Comparison of ENCODE assay signal across 1 cellular context in the genomic region with DNA sequence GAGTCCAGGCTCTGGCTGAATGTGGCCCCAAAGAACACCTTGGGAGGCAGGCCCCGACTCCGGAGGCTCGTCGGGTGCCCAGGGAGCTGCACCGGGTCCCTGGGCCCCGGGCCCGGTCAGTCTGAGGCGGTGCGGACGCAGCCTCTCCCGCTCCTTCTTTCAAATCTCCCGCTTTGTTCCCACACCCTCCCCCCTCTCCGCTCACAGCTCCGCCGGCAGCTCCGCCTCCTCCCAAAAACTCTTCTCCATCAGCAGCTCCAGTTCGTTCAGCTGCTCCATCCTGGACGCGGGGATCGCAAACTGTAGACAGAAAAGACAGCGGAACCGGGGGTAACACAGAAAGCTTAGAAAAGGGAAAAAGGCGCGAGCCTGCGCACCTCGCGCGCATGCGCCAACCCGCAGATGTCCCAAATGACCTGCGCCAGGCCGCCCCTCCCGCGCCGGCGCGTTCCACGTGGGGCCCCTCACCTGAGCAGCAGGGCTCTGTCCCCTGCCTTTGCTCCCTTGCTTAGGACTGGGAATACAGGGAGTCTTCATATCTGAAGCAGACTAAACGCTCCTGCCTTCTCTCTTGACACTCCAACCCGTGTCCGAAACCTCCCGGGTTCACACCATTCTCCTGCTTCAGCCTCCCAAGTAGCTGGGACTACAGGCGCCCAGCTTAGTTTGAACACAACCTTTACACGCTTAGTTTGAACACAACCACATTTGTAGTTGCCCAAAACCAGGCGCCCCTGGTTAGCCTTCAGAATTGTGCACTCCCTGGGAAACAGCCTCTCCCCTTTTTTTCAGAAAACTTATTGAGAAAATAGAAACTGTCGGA.
TF ChIP-seq lines count a peak whose summit lies in the region.

A gene with protein sequence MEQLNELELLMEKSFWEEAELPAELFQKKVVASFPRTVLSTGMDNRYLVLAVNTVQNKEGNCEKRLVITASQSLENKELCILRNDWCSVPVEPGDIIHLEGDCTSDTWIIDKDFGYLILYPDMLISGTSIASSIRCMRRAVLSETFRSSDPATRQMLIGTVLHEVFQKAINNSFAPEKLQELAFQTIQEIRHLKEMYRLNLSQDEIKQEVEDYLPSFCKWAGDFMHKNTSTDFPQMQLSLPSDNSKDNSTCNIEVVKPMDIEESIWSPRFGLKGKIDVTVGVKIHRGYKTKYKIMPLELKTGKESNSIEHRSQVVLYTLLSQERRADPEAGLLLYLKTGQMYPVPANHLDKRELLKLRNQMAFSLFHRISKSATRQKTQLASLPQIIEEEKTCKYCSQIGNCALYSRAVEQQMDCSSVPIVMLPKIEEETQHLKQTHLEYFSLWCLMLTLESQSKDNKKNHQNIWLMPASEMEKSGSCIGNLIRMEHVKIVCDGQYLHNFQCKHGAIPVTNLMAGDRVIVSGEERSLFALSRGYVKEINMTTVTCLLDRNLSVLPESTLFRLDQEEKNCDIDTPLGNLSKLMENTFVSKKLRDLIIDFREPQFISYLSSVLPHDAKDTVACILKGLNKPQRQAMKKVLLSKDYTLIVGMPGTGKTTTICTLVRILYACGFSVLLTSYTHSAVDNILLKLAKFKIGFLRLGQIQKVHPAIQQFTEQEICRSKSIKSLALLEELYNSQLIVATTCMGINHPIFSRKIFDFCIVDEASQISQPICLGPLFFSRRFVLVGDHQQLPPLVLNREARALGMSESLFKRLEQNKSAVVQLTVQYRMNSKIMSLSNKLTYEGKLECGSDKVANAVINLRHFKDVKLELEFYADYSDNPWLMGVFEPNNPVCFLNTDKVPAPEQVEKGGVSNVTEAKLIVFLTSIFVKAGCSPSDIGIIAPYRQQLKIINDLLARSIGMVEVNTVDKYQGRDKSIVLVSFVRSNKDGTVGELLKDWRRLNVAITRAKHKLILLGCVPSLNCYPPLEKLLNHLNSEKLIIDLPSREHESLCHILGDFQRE (minus strand): TSS at position 388 of the 823 bp plus-strand sequence. CDS start 109 bp downstream, at position 279.

TF ChIP-seq in A549, 52 proteins besides CTCF, POLR2A, EP300 and RAD21 (continued from another document):
- peak; percentile 51; the same call in 1 of the 2 replicates for TF ChIP-seq KDM1A (IDR thresholded peaks at IDR 0.05; ENCODE audit: low read depth)
- TF ChIP-seq JUNB (IDR thresholded peaks at IDR 0.05): no peak
- peak; percentile 93 for TF ChIP-seq HOXB13 (CRISPR knock-in tag; IDR thresholded peaks at IDR 0.05; ENCODE audit: low read depth)
- peak; percentile 84 for TF ChIP-seq KDM5A (IDR thresholded peaks at IDR 0.05)
- no peak for TF ChIP-seq ESRRA (IDR thresholded peaks at IDR 0.05; ENCODE audit: borderline replicate concordance, low read length)
- TF ChIP-seq, protein P1, sequence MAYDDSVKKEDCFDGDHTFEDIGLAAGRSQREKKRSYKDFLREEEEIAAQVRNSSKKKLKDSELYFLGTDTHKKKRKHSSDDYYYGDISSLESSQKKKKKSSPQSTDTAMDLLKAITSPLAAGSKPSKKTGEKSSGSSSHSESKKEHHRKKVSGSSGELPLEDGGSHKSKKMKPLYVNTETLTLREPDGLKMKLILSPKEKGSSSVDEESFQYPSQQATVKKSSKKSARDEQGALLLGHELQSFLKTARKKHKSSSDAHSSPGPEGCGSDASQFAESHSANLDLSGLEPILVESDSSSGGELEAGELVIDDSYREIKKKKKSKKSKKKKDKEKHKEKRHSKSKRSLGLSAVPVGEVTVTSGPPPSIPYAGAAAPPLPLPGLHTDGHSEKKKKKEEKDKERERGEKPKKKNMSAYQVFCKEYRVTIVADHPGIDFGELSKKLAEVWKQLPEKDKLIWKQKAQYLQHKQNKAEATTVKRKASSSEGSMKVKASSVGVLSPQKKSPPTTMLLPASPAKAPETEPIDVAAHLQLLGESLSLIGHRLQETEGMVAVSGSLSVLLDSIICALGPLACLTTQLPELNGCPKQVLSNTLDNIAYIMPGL (CRISPR knock-in tag; IDR thresholded peaks at IDR 0.05; ENCODE audit: borderline replicate concordance): peak; percentile 49; the same call in 1 of the 2 replicates
- TF ChIP-seq FOXS1 (CRISPR knock-in tag; IDR thresholded peaks at IDR 0.05): peak; percentile 77; the same call in 1 of the 2 replicates
- TF ChIP-seq MYC (IDR thresholded peaks at IDR 0.05; ENCODE audit: borderline replicate concordance, low read length): peak; percentile 91
- TF ChIP-seq PBX3 (IDR thresholded peaks at IDR 0.05): no peak; the same call in 1 of the 2 replicates
- TF ChIP-seq, protein P2, sequence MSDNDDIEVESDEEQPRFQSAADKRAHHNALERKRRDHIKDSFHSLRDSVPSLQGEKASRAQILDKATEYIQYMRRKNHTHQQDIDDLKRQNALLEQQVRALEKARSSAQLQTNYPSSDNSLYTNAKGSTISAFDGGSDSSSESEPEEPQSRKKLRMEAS (IDR thresholded peaks at IDR 0.05): peak; percentile 99
- peak; percentile 12 to 72; a peak in 2 of 5 replicates for TF ChIP-seq JUN (IDR thresholded peaks at IDR 0.05)
- TF ChIP-seq HOXA7 (CRISPR knock-in tag; IDR thresholded peaks at IDR 0.05): no peak
